Comparison of ENCODE assay signal across 2 cellular contexts in genomic region chr18:63905361-63905760, GRCh38.
A peak's percentile ranks its signal among the peaks of the same experiment; 100 is the strongest.
TF ChIP-seq lines count a peak whose summit lies in the region.

No MANE protein-coding gene starts in this region.

TF ChIP-seq in GM12878, 131 proteins besides CTCF, POLR2A, EP300 and RAD21:
- TF ChIP-seq ZNF384 (IDR thresholded peaks at IDR 0.05; ENCODE audit: borderline replicate concordance, low read depth, low read length) (no peak), IKZF1 (conservative IDR thresholded peaks at IDR 0.05) (peak; percentile 33; the same call in 1 of the 2 replicates), NFIC (IDR thresholded peaks at IDR 0.05; ENCODE audit: low read depth, low read length) (peak; percentile 35; the same call in 1 of the 2 replicates), PAX5 (IDR thresholded peaks at IDR 0.05; ENCODE audit: borderline replicate concordance, low read depth, low read length) (peak; percentile 20; the same call in 1 of the 2 replicates), EED (IDR thresholded peaks at IDR 0.05; ENCODE audit: low read depth) (0 out of 2 replicates have a peak, but pooled peaks have one; percentile 26), SUZ12 (IDR thresholded peaks at IDR 0.05; ENCODE audit: unreplicated experiment) (no peak)

TF ChIP-seq in SK-N-SH, 30 proteins besides CTCF, POLR2A, EP300 and RAD21:
- TF ChIP-seq JUND (IDR thresholded peaks at IDR 0.05): no peak
